Comparison of ENCODE assay signal across 8 cellular contexts in genomic region chr19:39411832-39412099, GRCh38. TPM values are rescaled to one million over a fixed set of nuclear protein-coding genes. Genes with fewer than 3 reads are reported as not detected.
DNase-seq lines count a peak whose midpoint lies in the region; ATAC-seq, FAIRE-seq and TF ChIP-seq lines count a peak whose summit lies in the region.

No MANE protein-coding gene starts in this region.

- H3K9me3 ChIP-seq in DND-41 (ENCODE audit: insufficient read depth, low read length, severe bottlenecking) (no peaks in the 10 kb centered on the region), neural cell (ENCODE audit: low read length) (no peaks in the 10 kb centered on the region), stomach smooth muscle (ENCODE audit: control insufficient read depth in 2 of 2, low read length in 2 of 2) (no peaks in the 10 kb centered on the region)

- H3K4me3 Mint-ChIP-seq in activated T-helper 17 cell treated with anti-CD3 and anti-CD28 coated beads, Interleukin-2, amount 50 U/mL, for 72 hours = peak overlapping the region; percentile 91

- H3K27ac ChIP-seq in DND-41 (ENCODE audit: low read length) = peak overlapping the region; percentile 75
- peak overlapping the region; percentile 73 for H3K27ac ChIP-seq in neural cell (ENCODE audit: low read length)
- H3K27ac ChIP-seq in stomach smooth muscle (ENCODE audit: low read length) = peak overlapping the region; percentile 100

- no peak for TF ChIP-seq EP300 in neural cell (conservative IDR thresholded peaks at IDR 0.05; ENCODE audit: poor library complexity, severe bottlenecking)

- TF ChIP-seq CTCF in DND-41 (IDR thresholded peaks at IDR 0.05; ENCODE audit: borderline replicate concordance, extremely low read depth, low read length, poor library complexity, severe bottlenecking) (peak; percentile 99), LNCaP clone FGC (IDR thresholded peaks at IDR 0.05; ENCODE audit: control insufficient read depth, extremely low read depth, insufficient read depth) (peak; percentile 78), fibroblast of pulmonary artery (IDR thresholded peaks at IDR 0.05; ENCODE audit: low read length, missing control alignments) (peak; percentile 91), neural cell (IDR thresholded peaks at IDR 0.05; ENCODE audit: poor library complexity, severe bottlenecking) (peak; percentile 98)

- H3K36me3 ChIP-seq in DND-41 (ENCODE audit: insufficient read depth, low read length) = peaks cover 38% of the 10 kb centered on the region
- H3K36me3 ChIP-seq in neural cell (ENCODE audit: insufficient read depth, low read length) = no peaks in the 10 kb centered on the region
- H3K36me3 ChIP-seq in stomach smooth muscle (ENCODE audit: control insufficient read depth in 2 of 2, insufficient read depth in 2 of 2, low read length in 2 of 2) = peaks cover 16 to 20% of the 10 kb centered on the region in 2 donors

- peaks cover 75% of the 10 kb centered on the region for H3K36me3 Mint-ChIP-seq in activated T-helper 17 cell treated with anti-CD3 and anti-CD28 coated beads, Interleukin-2, amount 50 U/mL, for 72 hours (ENCODE audit: low read depth)

- H3K27ac Mint-ChIP-seq in activated T-helper 17 cell treated with anti-CD3 and anti-CD28 coated beads, Interleukin-2, amount 50 U/mL, for 72 hours = peak overlapping the region; percentile 100

- DNase-seq in DND-41 (peak; percentile 90), H54 (ENCODE audit: insufficient read length, low spot score) (peak; percentile 95), LNCaP clone FGC (ENCODE audit: low read depth) (peak; percentile 69), RPMI8226 (peak; percentile 92), fibroblast of pulmonary artery (ENCODE audit: low read depth) (peak; percentile 95)

- no peaks in the 10 kb centered on the region for H3K27me3 ChIP-seq in DND-41 (ENCODE audit: insufficient read depth, low read length, poor library complexity)
- peaks cover 39% of the 10 kb centered on the region for H3K27me3 ChIP-seq in neural cell (ENCODE audit: insufficient read depth, low read depth, low read length)
- no peaks in the 10 kb centered on the region for H3K27me3 ChIP-seq in stomach smooth muscle (ENCODE audit: control insufficient read depth in 1 of 2, insufficient read depth in 2 of 2, low read length in 2 of 2)

- no peak for TF ChIP-seq POLR2A in H54 (IDR thresholded peaks at IDR 0.05; ENCODE audit: low read depth, low read length)

- H2AFZ ChIP-seq in DND-41 (ENCODE audit: low read depth, low read length) (no peak overlapping the region; the same call in 1 of the 2 replicates), neural cell (ENCODE audit: low read depth, low read length) (no peak overlapping the region)

- H3K9me2 ChIP-seq in neural cell (ENCODE audit: insufficient read depth, low read length) = no peaks in the 10 kb centered on the region

- ATAC-seq in DND-41 (ENCODE audit: insufficient read depth, low read depth) = peak; percentile 50
- peak; percentile 54 for ATAC-seq in activated T-helper 17 cell treated with anti-CD3 and anti-CD28 coated beads, Interleukin-2, amount 50 U/mL, for 72 hours (replicated peaks)

- peak; percentile 84 for TF ChIP-seq RAD21 in neural cell (conservative IDR thresholded peaks at IDR 0.05)

- no peaks in the 10 kb centered on the region for H3F3A ChIP-seq in neural cell (ENCODE audit: insufficient read depth, low read length, poor library complexity, severe bottlenecking)

- H3K4me3 ChIP-seq in DND-41 (ENCODE audit: low read depth in 1 of 2, low read length in 2 of 2) (peak overlapping the region in 1 of 2 experiments; percentile 57; a peak in 2 of 4 replicates), LNCaP clone FGC (ENCODE audit: low read depth, low read length) (peak overlapping the region; percentile 82), fibroblast of pulmonary artery (replicated peaks; ENCODE audit: low read depth, low read length) (peak overlapping the region; percentile 81), neural cell (ENCODE audit: low read length) (peak overlapping the region; percentile 89), stomach smooth muscle (ENCODE audit: low read length in 2 of 2) (peak overlapping the region; percentile 50 to 96)

- H4K20me1 ChIP-seq in DND-41 (ENCODE audit: insufficient read depth, low read length) (peaks cover 30% of the 10 kb centered on the region), neural cell (ENCODE audit: insufficient read depth) (no peaks in the 10 kb centered on the region)

- peak overlapping the region; percentile 63 for H3K4me2 ChIP-seq in DND-41 (ENCODE audit: insufficient read depth, low read length)
- H3K4me2 ChIP-seq in neural cell (ENCODE audit: low read length) = no peak overlapping the region

- H3K9ac ChIP-seq in DND-41 (ENCODE audit: low read depth, low read length) (peak overlapping the region; percentile 67), neural cell (ENCODE audit: low read length) (peak overlapping the region; percentile 55), stomach smooth muscle (ENCODE audit: low read length in 2 of 2) (peak overlapping the region; percentile 99 to 100)

- peaks cover 53% of the 10 kb centered on the region for H3K79me2 ChIP-seq in DND-41 (ENCODE audit: insufficient read depth, low read length)
- H3K79me2 ChIP-seq in neural cell (replicated peaks; ENCODE audit: insufficient read depth, low read length) = peaks cover 27% of the 10 kb centered on the region

- H3K4me1 ChIP-seq in DND-41 (ENCODE audit: insufficient read depth, low read length) (peaks cover 70% of the 10 kb centered on the region), stomach smooth muscle (ENCODE audit: control insufficient read depth, insufficient read depth, low read length) (peaks cover 52% of the 10 kb centered on the region)

- FAIRE-seq in H54 (lab: Jason Lieb, UNC) = peak; percentile 20

- no peaks in the 10 kb centered on the region for H3K9me3 Mint-ChIP-seq in activated T-helper 17 cell treated with anti-CD3 and anti-CD28 coated beads, Interleukin-2, amount 50 U/mL, for 72 hours

- H3K4me1 Mint-ChIP-seq in activated T-helper 17 cell treated with anti-CD3 and anti-CD28 coated beads, Interleukin-2, amount 50 U/mL, for 72 hours = peaks cover 31% of the 10 kb centered on the region

- H3K27me3 Mint-ChIP-seq in activated T-helper 17 cell treated with anti-CD3 and anti-CD28 coated beads, Interleukin-2, amount 50 U/mL, for 72 hours = no peaks in the 10 kb centered on the region

TF ChIP-seq in neural cell, 6 proteins besides CTCF, POLR2A, EP300 and RAD21:
- TF ChIP-seq MXI1 (conservative IDR thresholded peaks at IDR 0.05; ENCODE audit: poor library complexity, severe bottlenecking) = no peak
- TF ChIP-seq SMC3 (conservative IDR thresholded peaks at IDR 0.05; ENCODE audit: poor library complexity) = peak; percentile 89

RNA-seq across cellular contexts. Expression of gene PLEKHG2, which starts 0.7 kb away (rescaled TPM):
- total RNA-seq in activated T-helper 17 cell treated with anti-CD3 and anti-CD28 coated beads, Interleukin-2, amount 50 U/mL, for 72 hours = 10 to 100 TPM; 51.2 to 69.4 TPM
- polyA plus RNA-seq in neural cell = 14.3 and 23.2 TPM in 2 replicates
- polyA minus RNA-seq in neural cell = 52.1 and 58.4 TPM in 2 replicates

RNA-seq across cellular contexts. Expression of gene ZFP36, which starts 5.1 kb away (rescaled TPM):
- total RNA-seq in activated T-helper 17 cell treated with anti-CD3 and anti-CD28 coated beads, Interleukin-2, amount 50 U/mL, for 72 hours = 100 to 1,000 TPM in 1 of 2 donors, 10 to 100 TPM in 1; 67.4 to 265 TPM
- 0.34 TPM in 1 of 2 replicates, not detected in the other for polyA plus RNA-seq in neural cell
- polyA minus RNA-seq in neural cell = 0.24 and 0.35 TPM in 2 replicates

RNA-seq across cellular contexts. Expression of gene MED29, which starts 20.6 kb away (rescaled TPM):
- total RNA-seq in activated T-helper 17 cell treated with anti-CD3 and anti-CD28 coated beads, Interleukin-2, amount 50 U/mL, for 72 hours = 10 to 100 TPM; 24.6 to 27.7 TPM
- polyA plus RNA-seq in neural cell = 39.5 and 52.1 TPM in 2 replicates
- 23.4 and 28.2 TPM in 2 replicates for polyA minus RNA-seq in neural cell

RNA-seq across cellular contexts. Expression of gene PAF1, which starts 20.9 kb away (rescaled TPM):
- 10 to 100 TPM; 46.6 to 58.6 TPM for total RNA-seq in activated T-helper 17 cell treated with anti-CD3 and anti-CD28 coated beads, Interleukin-2, amount 50 U/mL, for 72 hours
- 37.3 and 67.2 TPM in 2 replicates for polyA plus RNA-seq in neural cell
- 31.1 and 35.8 TPM in 2 replicates for polyA minus RNA-seq in neural cell

RNA-seq across cellular contexts. Expression of gene RPS16, which starts 24.0 kb away (rescaled TPM):
- 1,000 to 10,000 TPM; 2,984 to 3,090 TPM for total RNA-seq in activated T-helper 17 cell treated with anti-CD3 and anti-CD28 coated beads, Interleukin-2, amount 50 U/mL, for 72 hours
- 22.6 and 31.0 TPM in 2 replicates for polyA plus RNA-seq in neural cell
- 24.6 and 24.7 TPM in 2 replicates for polyA minus RNA-seq in neural cell
